29 cellular contexts compared by ENCODE assay signal in the genomic region with DNA sequence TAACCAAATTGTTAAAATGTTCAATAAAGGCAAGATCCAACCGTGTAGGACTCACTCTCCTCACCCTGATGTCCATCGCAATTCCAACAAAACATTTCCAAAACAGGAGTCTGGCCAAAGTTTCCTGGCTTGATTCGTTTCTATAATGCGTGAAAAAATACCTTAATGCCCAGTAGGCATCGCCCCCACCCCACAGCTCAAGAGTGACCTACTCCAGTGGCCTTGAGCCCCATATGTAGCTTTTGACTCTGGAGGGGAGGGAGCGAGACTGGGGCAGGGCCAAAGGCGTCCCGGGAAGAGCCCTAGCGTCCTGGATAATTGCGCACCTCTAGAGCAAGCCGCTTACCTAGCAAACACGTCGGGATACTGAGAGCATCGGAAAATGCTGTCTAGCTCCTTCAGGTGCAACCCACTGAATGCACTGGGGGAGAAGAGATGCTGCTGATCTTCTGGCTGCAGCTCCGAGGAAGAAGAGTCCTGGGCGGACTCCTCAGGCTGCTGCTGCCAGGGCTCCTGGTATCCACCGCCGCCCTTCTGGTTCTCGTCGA. TPM values are rescaled to one million over a fixed set of nuclear protein-coding genes. Genes with fewer than 3 reads are reported as not detected.
DNase-seq lines count a peak whose midpoint lies in the region; ATAC-seq and TF ChIP-seq lines count a peak whose summit lies in the region.
"Had no signal": no experiment of that assay in that cellular context is flagged by ENCODE, and none has a peak within 500 bp of the region (broad histone marks: within the 10 kb centered on the region; RNA-seq: fewer than 3 reads in every experiment).

No MANE protein-coding gene starts in this region.

- no peaks in the 10 kb centered on the region for H3K9me3 Mint-ChIP-seq in T-cell
- peaks cover 65% of the 10 kb centered on the region for H3K9me3 Mint-ChIP-seq in nephron progenitor cell
- H3K9me3 Mint-ChIP-seq: activated naive CD8-positive, alpha-beta T cell treated with anti-CD3 and anti-CD28 coated beads, Interleukin-2, amount 10 ng/mL, durations not matched to agents 7 days and 5 days; activated T-helper 17 cell treated with anti-CD3 and anti-CD28 coated beads, Interleukin-2, amount 50 U/mL, for 72 hours; stimulated activated effector memory CD8-positive, alpha-beta T cell treated with anti-CD3 and anti-CD28 coated beads, Interleukin-12 subunit alpha, Interleukin-12 subunit beta, amount 100 ng/mL, for 72 hours had no signal

- no peak overlapping the region for H4K91ac ChIP-seq in trophoblast cell (ENCODE audit: low read depth, low read length)

- H3K27ac Mint-ChIP-seq in T-helper 17 cell = no peak overlapping the region
- H3K27ac Mint-ChIP-seq in T-cell = no peak overlapping the region
- H3K27ac Mint-ChIP-seq in nephron progenitor cell = no peak overlapping the region
- H3K27ac Mint-ChIP-seq: activated CD4-positive, alpha-beta T cell treated with anti-CD3 and anti-CD28 coated beads for 36 hours; activated CD8-positive, alpha-beta T cell treated with anti-CD3 and anti-CD28 coated beads, Interleukin-2, amount 10 ng/mL, durations not matched to agents 7 days and 5 days; activated naive CD8-positive, alpha-beta T cell treated with anti-CD3 and anti-CD28 coated beads, Interleukin-2, amount 10 ng/mL, durations not matched to agents 7 days and 5 days; activated T-helper 17 cell treated with anti-CD3 and anti-CD28 coated beads, Interleukin-2, amount 50 U/mL, for 72 hours; nephron; stimulated activated effector memory CD8-positive, alpha-beta T cell treated with anti-CD3 and anti-CD28 coated beads, Interleukin-12 subunit alpha, Interleukin-12 subunit beta, amount 100 ng/mL, for 72 hours had no signal

- peaks cover 99% of the 10 kb centered on the region for H3K27me3 ChIP-seq in iPS-18a (ENCODE audit: control insufficient read depth, insufficient read depth, low read length)
- H3K27me3 ChIP-seq in trophoblast cell (ENCODE audit: insufficient read depth, low read length) = peaks cover 6% of the 10 kb centered on the region

- H2BK12ac ChIP-seq in trophoblast cell (ENCODE audit: low read length) = no peak overlapping the region

- DNase-seq in DMS53 (lab: John Stamatoyannopoulos, UW) (peak; percentile 17), DMS53 treated with DMSO at 0.1 percent for 48 hours (lab: John Stamatoyannopoulos, UW; ENCODE audit: unreplicated experiment) (no peak), T-helper 17 cell (no peak), trophoblast cell (no peak), T-cell (no peak), nephron progenitor cell (no peak)
- DNase-seq: activated CD8-positive, alpha-beta T cell treated with anti-CD3 and anti-CD28 coated beads, Interleukin-2, amount 10 ng/mL, durations not matched to agents 7 days and 5 days; activated naive CD8-positive, alpha-beta T cell treated with anti-CD3 and anti-CD28 coated beads, Interleukin-2, amount 10 ng/mL, durations not matched to agents 7 days and 5 days; Caco-2; DMS79 treated with DMSO at 0.1 percent for 48 hours; GF-D8; hypothalamus; Karpas-422; mucosa of descending colon; NCI-H1417 treated with DMSO at 0.1 percent for 48 hours; NCI-H345; NCI-H748 treated with DMSO at 0.1 percent for 48 hours; Peyer's patch; SHP77 treated with DMSO at 0.1 percent for 48 hours; transverse colon had no signal

- H3K27ac ChIP-seq in iPS-18a (ENCODE audit: low read length) (no peak overlapping the region), trophoblast cell (ENCODE audit: low read depth, low read length) (no peak overlapping the region)
- H3K27ac ChIP-seq: 22Rv1, C4-2B, Peyer's patch, transverse colon had no signal

- no peaks in the 10 kb centered on the region for H3K79me2 ChIP-seq in trophoblast cell (ENCODE audit: control insufficient read depth, insufficient read depth, low read length, poor library complexity)

- no peaks in the 10 kb centered on the region for H3K79me1 ChIP-seq in trophoblast cell (ENCODE audit: low read length)

- H3K9ac ChIP-seq in iPS-18a (ENCODE audit: low read length) (no peak overlapping the region), trophoblast cell (ENCODE audit: low read length) (no peak overlapping the region)

- H3K36me3 Mint-ChIP-seq in T-helper 17 cell (ENCODE audit: low read depth) (no peaks in the 10 kb centered on the region), T-cell (no peaks in the 10 kb centered on the region), nephron progenitor cell (ENCODE audit: low read depth) (no peaks in the 10 kb centered on the region)
- H3K36me3 Mint-ChIP-seq: activated naive CD8-positive, alpha-beta T cell treated with anti-CD3 and anti-CD28 coated beads, Interleukin-2, amount 10 ng/mL, durations not matched to agents 7 days and 5 days; stimulated activated effector memory CD8-positive, alpha-beta T cell treated with anti-CD3 and anti-CD28 coated beads, Interleukin-12 subunit alpha, Interleukin-12 subunit beta, amount 100 ng/mL, for 72 hours had no signal

- H4K8ac ChIP-seq in trophoblast cell (ENCODE audit: low read depth, low read length) = no peak overlapping the region

- no peak overlapping the region for H3K4ac ChIP-seq in trophoblast cell (ENCODE audit: low read depth, low read length)

- no peak overlapping the region for H3K23ac ChIP-seq in trophoblast cell (ENCODE audit: low read length)

- H3K4me3 Mint-ChIP-seq in T-helper 17 cell (peak overlapping the region; percentile 12), T-cell (peak overlapping the region in 1 of 3 donors; percentile 15), nephron progenitor cell (no peak overlapping the region)
- H3K4me3 Mint-ChIP-seq: activated CD8-positive, alpha-beta T cell treated with anti-CD3 and anti-CD28 coated beads, Interleukin-2, amount 10 ng/mL, durations not matched to agents 7 days and 5 days; activated naive CD8-positive, alpha-beta T cell treated with anti-CD3 and anti-CD28 coated beads, Interleukin-2, amount 10 ng/mL, durations not matched to agents 7 days and 5 days had no signal

- no CpG with 5 or more reads among the region's 20 CpGs for WGBS in trophoblast cell (ENCODE audit: extremely low coverage, insufficient coverage, insufficient read length)

- POLR2A ChIA-PET in T-cell (lab: Charles Lee) = no interaction called here

- peaks cover 8% of the 10 kb centered on the region for H3K4me1 Mint-ChIP-seq in T-helper 17 cell
- H3K4me1 Mint-ChIP-seq in T-cell = peaks cover 16 to 20% (median 17%) of the 10 kb centered on the region in 3 donors
- H3K4me1 Mint-ChIP-seq in nephron progenitor cell = peaks cover 4% of the 10 kb centered on the region
- H3K4me1 Mint-ChIP-seq: activated T-helper 17 cell treated with anti-CD3 and anti-CD28 coated beads, Interleukin-2, amount 50 U/mL, for 72 hours; nephron had no signal

- H3K4me3 ChIP-seq in iPS-18a (ENCODE audit: low read length) (peak overlapping the region; percentile 41), trophoblast cell (ENCODE audit: low read depth, low read length) (no peak overlapping the region)
- H3K4me3 ChIP-seq: mucosa of descending colon, Peyer's patch, transverse colon had no signal

- no peak overlapping the region for H2AFZ ChIP-seq in trophoblast cell (ENCODE audit: insufficient read depth, low read length, poor library complexity)

- ATAC-seq in T-helper 17 cell (no peak), T-cell (replicated peaks in 1 of 4) (no peak), HG03175 (IDR thresholded peaks at IDR 0.05; ENCODE audit: unreplicated experiment) (no peak)
- ATAC-seq: activated CD4-positive, alpha-beta T cell treated with anti-CD3 and anti-CD28 coated beads for 36 hours; activated CD8-positive, alpha-beta T cell treated with anti-CD3 and anti-CD28 coated beads, Interleukin-2, amount 10 ng/mL, durations not matched to agents 7 days and 5 days; activated T-helper 17 cell treated with anti-CD3 and anti-CD28 coated beads, Interleukin-2, amount 50 U/mL, for 72 hours; HepG2; mucosa of descending colon; stimulated activated effector memory CD8-positive, alpha-beta T cell treated with anti-CD3 and anti-CD28 coated beads, Interleukin-12 subunit alpha, Interleukin-12 subunit beta, amount 100 ng/mL, for 72 hours had no signal

- CTCF ChIA-PET in T-cell (lab: Charles Lee) = no interaction called here

- H2BK5ac ChIP-seq in trophoblast cell (ENCODE audit: low read depth, low read length, poor library complexity) = no peak overlapping the region

- peak overlapping the region; percentile 30 for H4K12ac ChIP-seq in trophoblast cell (ENCODE audit: low read depth, low read length)

- H2AK5ac ChIP-seq in trophoblast cell (ENCODE audit: low read length) = no peak overlapping the region

- H3K36me3 ChIP-seq in iPS-18a (ENCODE audit: control insufficient read depth, low read depth, low read length) = no peaks in the 10 kb centered on the region
- H3K36me3 ChIP-seq in trophoblast cell (ENCODE audit: control insufficient read depth in 1 of 2, insufficient read depth in 2 of 2, low read length in 2 of 2) = peaks cover 0 to 4% of the 10 kb centered on the region in 2 experiments
- H3K36me3 ChIP-seq: Peyer's patch, transverse colon had no signal

- H3K27me3 Mint-ChIP-seq in T-helper 17 cell (peaks cover 54% of the 10 kb centered on the region), T-cell (peaks cover 61 to 66% of the 10 kb centered on the region in 2 donors), nephron progenitor cell (ENCODE audit: low read depth, poor library complexity) (peaks cover 100% of the 10 kb centered on the region)

- H3K4me1 ChIP-seq in iPS-18a (ENCODE audit: control insufficient read depth, low read depth, low read length) (peaks cover 3% of the 10 kb centered on the region), trophoblast cell (ENCODE audit: control insufficient read depth in 1 of 2, insufficient read depth in 2 of 2, low read length in 2 of 2) (peaks cover 6 to 9% of the 10 kb centered on the region in 2 experiments)
- H3K4me1 ChIP-seq: Caco-2, Peyer's patch had no signal

- no peaks in the 10 kb centered on the region for H3K9me3 ChIP-seq in T-helper 17 cell (ENCODE audit: control insufficient read depth, low read length, poor library complexity, severe bottlenecking)
- peaks cover 8% of the 10 kb centered on the region for H3K9me3 ChIP-seq in iPS-18a (ENCODE audit: control insufficient read depth, low read depth, low read length)
- no peaks in the 10 kb centered on the region for H3K9me3 ChIP-seq in trophoblast cell (ENCODE audit: insufficient read depth, low read depth, low read length)
- H3K9me3 ChIP-seq: Caco-2, mucosa of descending colon, Peyer's patch, transverse colon had no signal

- H3K14ac ChIP-seq in trophoblast cell (ENCODE audit: low read length) = no peak overlapping the region

- peak overlapping the region; percentile 21 for H3K4me2 ChIP-seq in trophoblast cell (ENCODE audit: low read length)

- no peak for TF ChIP-seq CTCF in nephron progenitor cell (IDR thresholded peaks at IDR 0.05)

- no peak overlapping the region for H2BK120ac ChIP-seq in trophoblast cell (ENCODE audit: insufficient read depth, low read length, poor library complexity)

- H3K18ac ChIP-seq in trophoblast cell (ENCODE audit: low read length) = no peak overlapping the region

RNA-seq across cellular contexts. Expression of gene NKAP, which starts 55.6 kb away (rescaled TPM):
- 10 to 100 TPM; 12.2 to 12.5 TPM for total RNA-seq in T-helper 17 cell
- 11.5 and 12.3 TPM in 2 replicates for polyA plus RNA-seq in trophoblast cell (2013)
- 10 to 100 TPM; 12.2 to 16.9 (median 14.2) TPM for total RNA-seq in T-cell
